In the genomic region with DNA sequence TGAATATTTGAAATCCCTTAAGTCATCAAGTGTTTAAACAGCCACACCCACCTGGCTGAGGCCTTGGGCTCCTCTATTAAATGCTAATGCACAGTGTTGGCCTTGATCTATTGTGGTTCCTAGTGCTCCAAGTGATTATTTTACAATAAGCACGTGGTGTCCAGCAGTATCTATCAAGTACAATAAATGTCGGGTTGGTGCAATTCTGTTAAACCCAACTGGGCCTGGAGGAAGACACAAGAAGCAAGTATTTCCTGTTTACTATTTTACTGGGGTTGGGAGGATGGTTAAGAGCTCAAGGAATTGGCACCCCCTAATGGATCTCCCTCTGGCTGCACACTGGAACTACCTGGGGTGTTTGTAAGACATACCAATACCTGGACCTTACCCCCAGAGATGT, we compare ENCODE assay signal across 20 cellular contexts.
DNase-seq lines count a peak whose midpoint lies in the region; ATAC-seq and TF ChIP-seq lines count a peak whose summit lies in the region.
"Had no signal": no experiment of that assay in that cellular context is flagged by ENCODE, and none has a peak within 500 bp of the region (broad histone marks: within the 10 kb centered on the region; RNA-seq: fewer than 3 reads in every experiment).

No MANE protein-coding gene starts in this region.

- no peak overlapping the region for H3K4me3 Mint-ChIP-seq in CD8-positive, alpha-beta T cell
- H3K4me3 Mint-ChIP-seq: activated naive CD8-positive, alpha-beta T cell treated with anti-CD3 and anti-CD28 coated beads, Interleukin-2, amount 50 U/mL, for 24 hours; CD4-positive, alpha-beta T cell; H9; stimulated activated memory B cell treated with anti-CD40 and anti-IgM and Interleukin-4, amounts not matched to agents 10 μg/mL and 1 μg/mL and 100 μg/mL, for 72 hours; T-helper 17 cell had no signal

- intact Hi-C loops in OCI-LY7 (cut with micrococcal nuclease; ENCODE audit: unreplicated experiment): loop anchor here (5.0 to 10.0 kb wide), 3 partner anchors 112 to 292 kb away; partner anchors contain the start of gene SYNRG
- intact Hi-C loops in CD8-positive, alpha-beta T cell (cut with DNase I, micrococcal nuclease): loop anchor here in 1 of 2 experiments (5.0 kb wide), 1 partner anchor 290 kb away; no protein-coding TSS in a partner anchor

- H3K27me3 ChIP-seq in AG04450 (ENCODE audit: control insufficient read depth, insufficient read depth, low read length) (no peaks in the 10 kb centered on the region), right atrium auricular region (no peaks in the 10 kb centered on the region)
- peaks cover 7% of the 10 kb centered on the region for H3K27me3 ChIP-seq in CD8-positive, alpha-beta T cell (ENCODE audit: insufficient read depth, low read length)
- H3K27me3 ChIP-seq: SJCRH30 had no signal

- peaks cover 15% of the 10 kb centered on the region for H3K4me1 Mint-ChIP-seq in CD8-positive, alpha-beta T cell (ENCODE audit: low read depth)
- H3K4me1 Mint-ChIP-seq: H9 had no signal

- no peaks in the 10 kb centered on the region for H3K36me3 Mint-ChIP-seq in CD8-positive, alpha-beta T cell
- H3K36me3 Mint-ChIP-seq: stimulated activated memory B cell treated with anti-CD40 and anti-IgM and Interleukin-4, amounts not matched to agents 10 μg/mL and 1 μg/mL and 100 μg/mL, for 72 hours had no signal

- H3K4me1 ChIP-seq in OCI-LY7 (ENCODE audit: insufficient read depth, low read length, poor library complexity, severe bottlenecking): peaks cover 39% of the 10 kb centered on the region
- H3K4me1 ChIP-seq in CD8-positive, alpha-beta T cell (ENCODE audit: insufficient read depth, low read length): peaks cover 3% of the 10 kb centered on the region
- H3K4me1 ChIP-seq in right atrium auricular region: no peaks in the 10 kb centered on the region
- H3K4me1 ChIP-seq: SJCRH30 had no signal

- peak overlapping the region; percentile 39 for H3K27ac ChIP-seq in AG04450 (ENCODE audit: low read depth, low read length)
- H3K27ac ChIP-seq in OCI-LY7 (ENCODE audit: low read depth, low read length, poor library complexity, severe bottlenecking): no peak overlapping the region
- H3K27ac ChIP-seq in CD8-positive, alpha-beta T cell (ENCODE audit: low read depth, low read length): no peak overlapping the region
- H3K27ac ChIP-seq in right atrium auricular region: no peak overlapping the region
- H3K27ac ChIP-seq: esophagus squamous epithelium, PC-9, SJCRH30, suprapubic skin had no signal

- no peak for DNase-seq in AG04450 (ENCODE audit: low read depth, low spot score)
- DNase-seq in OCI-LY7 (ENCODE audit: low spot score): no peak
- peak; percentile 17 for DNase-seq in fibroblast of villous mesenchyme (ENCODE audit: low read depth)
- no peak for DNase-seq in CD8-positive, alpha-beta T cell
- DNase-seq in right atrium auricular region (ENCODE audit: low spot score): no peak
- DNase-seq in activated CD4-positive, alpha-beta T cell treated with anti-CD3 and anti-CD28 coated beads for 4 hours: no peak
- DNase-seq in activated gamma-delta T cell treated with Interleukin-2 at 50 U/mL for 16 hours: no peak
- DNase-seq: activated CD8-positive, alpha-beta memory T cell treated with anti-CD3 and anti-CD28 coated beads, Interleukin-2, amount 50 U/mL, for 4 hours; activated naive CD8-positive, alpha-beta T cell treated with anti-CD3 and anti-CD28 coated beads, Interleukin-2, amount 50 U/mL, for 24 hours; CD4-positive, alpha-beta T cell; esophagus squamous epithelium; H9; NCI-H187 treated with DMSO at 0.1 percent for 48 hours; T-helper 17 cell had no signal

- no peak overlapping the region for H3K27ac Mint-ChIP-seq in CD8-positive, alpha-beta T cell
- H3K27ac Mint-ChIP-seq: activated naive CD8-positive, alpha-beta T cell treated with anti-CD3 and anti-CD28 coated beads, Interleukin-2, amount 50 U/mL, for 24 hours; activated T-helper 2 cell treated with anti-CD3 and anti-CD28 coated beads, Interferon-gamma antibody, Interleukin-2, Interleukin-4, amounts not matched to agents 10 μg/mL and 5 μg/mL and 100 μg/mL, durations not matched to agents 14 hours and 24 hours and 36 hours; CD4-positive, alpha-beta T cell; H9; stimulated activated memory B cell treated with anti-CD40 and anti-IgM and Interleukin-4, amounts not matched to agents 10 μg/mL and 1 μg/mL and 100 μg/mL, for 72 hours; T-helper 17 cell had no signal

- POLR2A ChIA-PET in AG04450 (lab: Yijun Ruan, JAX): interaction anchor here (0.7 to 1.4 kb wide), 3 partner anchors 8 to 340 kb away, joined by 3 to 10 read pairs (median 3); partner anchors contain the start of gene SYNRG
- POLR2A ChIA-PET in OCI-LY7 (lab: Charles Lee): interaction anchor here (1.3 kb wide), 1 partner anchor 11 kb away, joined by 4 read pairs; no protein-coding TSS in a partner anchor
- POLR2A ChIA-PET in CD8-positive, alpha-beta T cell (lab: Charles Lee): no interaction called here

- H3K9me3 Mint-ChIP-seq in CD8-positive, alpha-beta T cell: no peaks in the 10 kb centered on the region
- H3K9me3 Mint-ChIP-seq: activated naive CD8-positive, alpha-beta T cell treated with anti-CD3 and anti-CD28 coated beads, Interleukin-2, amount 50 U/mL, for 24 hours; activated T-helper 2 cell treated with anti-CD3 and anti-CD28 coated beads, Interferon-gamma antibody, Interleukin-2, Interleukin-4, amounts not matched to agents 10 μg/mL and 5 μg/mL and 100 μg/mL, durations not matched to agents 14 hours and 24 hours and 36 hours; CD4-positive, alpha-beta T cell; H9; stimulated activated memory B cell treated with anti-CD40 and anti-IgM and Interleukin-4, amounts not matched to agents 10 μg/mL and 1 μg/mL and 100 μg/mL, for 72 hours had no signal

- H3K27me3 Mint-ChIP-seq in CD8-positive, alpha-beta T cell (ENCODE audit: low read depth): peaks cover 27% of the 10 kb centered on the region

- no peak overlapping the region for H3K4me2 ChIP-seq in OCI-LY7 (ENCODE audit: low read length)
- H3K4me2 ChIP-seq: PC-9 had no signal

- H3K4me3 ChIP-seq in AG04450 (ENCODE audit: low read depth, low read length): no peak overlapping the region
- H3K4me3 ChIP-seq in OCI-LY7 (ENCODE audit: low read depth, low read length, poor library complexity, severe bottlenecking): no peak overlapping the region
- no peak overlapping the region for H3K4me3 ChIP-seq in fibroblast of villous mesenchyme (ENCODE audit: low read depth, low read length)
- H3K4me3 ChIP-seq in CD8-positive, alpha-beta T cell (ENCODE audit: low read depth, low read length): no peak overlapping the region
- no peak overlapping the region for H3K4me3 ChIP-seq in right atrium auricular region
- H3K4me3 ChIP-seq: esophagus squamous epithelium, PC-9, SJCRH30, suprapubic skin had no signal

- CTCF ChIA-PET in AG04450 (lab: Charles Lee): interaction anchor here (0.6 to 4.4 kb wide), 46 partner anchors 9 to 443 kb away, joined by 3 to 102 read pairs (median 4); partner anchors contain the start of genes DDX52 and SYNRG
- CTCF ChIA-PET in OCI-LY7 (lab: Charles Lee; ENCODE audit: unreplicated experiment): interaction anchor here (1.0 to 1.2 kb wide), 2 partner anchors 18 to 169 kb away, joined by 3 read pairs; no protein-coding TSS in a partner anchor
- CTCF ChIA-PET in CD8-positive, alpha-beta T cell (lab: Charles Lee): interaction anchor here (0.7 to 1.3 kb wide), 5 partner anchors 10 to 25 kb away, joined by 3 to 4 read pairs (median 3); no protein-coding TSS in a partner anchor

- H3K9me3 ChIP-seq in AG04450 (ENCODE audit: control insufficient read depth, insufficient read depth, low read length): no peaks in the 10 kb centered on the region
- no peaks in the 10 kb centered on the region for H3K9me3 ChIP-seq in OCI-LY7 (ENCODE audit: low read length)
- no peaks in the 10 kb centered on the region for H3K9me3 ChIP-seq in CD8-positive, alpha-beta T cell (ENCODE audit: low read length)
- H3K9me3 ChIP-seq in right atrium auricular region: no peaks in the 10 kb centered on the region
- H3K9me3 ChIP-seq: esophagus squamous epithelium, SJCRH30, suprapubic skin had no signal

- ATAC-seq in CD8-positive, alpha-beta T cell: no peak
- ATAC-seq: activated naive CD8-positive, alpha-beta T cell treated with anti-CD3 and anti-CD28 coated beads, Interleukin-2, amount 50 U/mL, for 24 hours; stimulated activated memory B cell treated with anti-CD40 and anti-IgM and Interleukin-4, amounts not matched to agents 10 μg/mL and 1 μg/mL and 100 μg/mL, for 72 hours; T-helper 17 cell had no signal

- H2AFZ ChIP-seq in OCI-LY7 (ENCODE audit: low read length): no peak overlapping the region
- H2AFZ ChIP-seq: PC-9 had no signal

- BruUV-seq in OCI-LY7 (replicated peaks; lab: Mats Ljungman, UMichigan): no TSS peak

- no peaks in the 10 kb centered on the region for H3K36me3 ChIP-seq in OCI-LY7 (ENCODE audit: insufficient read depth, low read length)
- H3K36me3 ChIP-seq in CD8-positive, alpha-beta T cell (ENCODE audit: insufficient read depth, low read length): no peaks in the 10 kb centered on the region
- H3K36me3 ChIP-seq in right atrium auricular region: no peaks in the 10 kb centered on the region
- H3K36me3 ChIP-seq: esophagus squamous epithelium, SJCRH30, suprapubic skin had no signal

- H3K79me2 ChIP-seq in OCI-LY7 (ENCODE audit: insufficient read depth, low read depth, low read length): no peaks in the 10 kb centered on the region

- TF ChIP-seq CTCF in AG04450 (IDR thresholded peaks at IDR 0.05; ENCODE audit: low read depth, low read length): no peak
- peak; percentile 3 for TF ChIP-seq CTCF in GM12873 (IDR thresholded peaks at IDR 0.05; ENCODE audit: insufficient read depth, low read depth, low read length, missing control alignments)
- 0 out of 2 replicates have a peak, but pooled peaks have one; percentile 29 for TF ChIP-seq CTCF in OCI-LY7 (conservative IDR thresholded peaks at IDR 0.05; ENCODE audit: low read length)
- no peak for TF ChIP-seq CTCF in fibroblast of villous mesenchyme (IDR thresholded peaks at IDR 0.05; ENCODE audit: insufficient read depth, low read depth, low read length)
- no peak for TF ChIP-seq CTCF in CD8-positive, alpha-beta T cell (IDR thresholded peaks at IDR 0.05)
- TF ChIP-seq CTCF in right atrium auricular region (IDR thresholded peaks at IDR 0.05): no peak

- no peaks in the 10 kb centered on the region for H4K20me1 ChIP-seq in OCI-LY7 (ENCODE audit: insufficient read depth, low read length)

- no peaks in the 10 kb centered on the region for H3K9me2 ChIP-seq in OCI-LY7 (ENCODE audit: insufficient read depth, low read length)

Comparison
In these comparisons a context has a peak if more than half of its experiments do, and no peak if none do; other contexts are left out.
1. CTCF ChIP-seq: peak in GM12873 (single experiment) and OCI-LY7 (single experiment); none in AG04450 (single experiment), fibroblast of villous mesenchyme (single experiment), CD8-positive, alpha-beta T cell (single experiment) and right atrium auricular region (0 of 2).